20 cellular contexts compared by ENCODE assay signal in genomic region chr22:21802673-21803072, GRCh38.
DNase-seq lines count a peak whose midpoint lies in the region; ATAC-seq, FAIRE-seq and TF ChIP-seq lines count a peak whose summit lies in the region.
"Had no signal": no experiment of that assay in that cellular context is flagged by ENCODE, and none has a peak within 500 bp of the region (broad histone marks: within the 10 kb centered on the region; RNA-seq: fewer than 3 reads in every experiment).

No MANE protein-coding gene starts in this region.

- H3K4me1 Mint-ChIP-seq in CD14-positive monocyte (no peaks in the 10 kb centered on the region), nephron progenitor cell (no peaks in the 10 kb centered on the region), H9 (no peaks in the 10 kb centered on the region)
- H3K4me1 Mint-ChIP-seq in dendritic cell treated with granulocyte-macrophage colony-stimulating factor and Interleukin-4, amounts not matched to agents 40 ng/mL and 50 ng/mL, for 4 days (ENCODE audit: low read depth) = peaks cover 30% of the 10 kb centered on the region

- TF ChIP-seq CTCF in CD14-positive monocyte (IDR thresholded peaks at IDR 0.05) (no peak), K562 (IDR thresholded peaks at IDR 0.05 in 2 of 3, conservative IDR thresholded peaks at IDR 0.05 in 1 of 3; ENCODE audit: insufficient read depth in 2 of 3, low read depth in 1 of 3, low read length in 3 of 3) (no peak), nephron progenitor cell (IDR thresholded peaks at IDR 0.05) (no peak), H9 (conservative IDR thresholded peaks at IDR 0.05) (no peak)

- H3K27ac Mint-ChIP-seq in CD14-positive monocyte = peak overlapping the region in 4 of 7 donors; percentile 1 to 73 (median 42)
- H3K27ac Mint-ChIP-seq in dendritic cell treated with granulocyte-macrophage colony-stimulating factor and Interleukin-4, amounts not matched to agents 40 ng/mL and 50 ng/mL, for 4 days = peak overlapping the region; percentile 20
- peak overlapping the region; percentile 14 for H3K27ac Mint-ChIP-seq in nephron progenitor cell
- no peak overlapping the region for H3K27ac Mint-ChIP-seq in H9
- H3K27ac Mint-ChIP-seq: CD4-positive, alpha-beta T cell had no signal

- H4K5ac ChIP-seq in H9 (ENCODE audit: insufficient read length, low read depth, low read length) = no peak overlapping the region

- H3K36me3 Mint-ChIP-seq in CD14-positive monocyte (peaks cover 87 to 90% of the 10 kb centered on the region in 2 donors), nephron progenitor cell (ENCODE audit: low read depth) (peaks cover 93% of the 10 kb centered on the region), H9 (ENCODE audit: insufficient read depth in 1 of 3, low read depth in 3 of 3) (peaks cover 45 to 93% (median 89%) of the 10 kb centered on the region in 3 experiments)
- H3K36me3 Mint-ChIP-seq in dendritic cell treated with granulocyte-macrophage colony-stimulating factor and Interleukin-4, amounts not matched to agents 40 ng/mL and 50 ng/mL, for 4 days (ENCODE audit: low read depth) = peaks cover 95% of the 10 kb centered on the region

- no peak overlapping the region for H2BK20ac ChIP-seq in H9 (ENCODE audit: low read depth, low read length, poor library complexity, severe bottlenecking)

- no peak overlapping the region for H2BK120ac ChIP-seq in H9 (ENCODE audit: low read depth, low read length, poor library complexity, severe bottlenecking)

- in situ Hi-C loops in K562 (cut with MboI) = no loop called here

- TF ChIP-seq EP300 in K562 (IDR thresholded peaks at IDR 0.05; ENCODE audit: low read length) = no peak

- no peak overlapping the region for H3K9ac ChIP-seq in K562 (ENCODE audit: insufficient read depth in 1 of 2, low read depth in 2 of 2, low read length in 2 of 2)
- no peak overlapping the region for H3K9ac ChIP-seq in H9 (ENCODE audit: extremely low read depth, insufficient read length, low read length)

- no peaks in the 10 kb centered on the region for H3K23me2 ChIP-seq in H9 (ENCODE audit: insufficient read length, low read depth, low read length, poor library complexity, severe bottlenecking)

- H3K4me2 ChIP-seq in K562 (ENCODE audit: insufficient read depth, low read length) (no peak overlapping the region), H9 (ENCODE audit: insufficient read depth, insufficient read length, low read length) (no peak overlapping the region)

- no peaks in the 10 kb centered on the region for H3K9me1 ChIP-seq in K562 (ENCODE audit: control insufficient read depth, insufficient read depth, low read length)

- H3K27me3 Mint-ChIP-seq in CD14-positive monocyte (ENCODE audit: low read depth in 3 of 3) = no peaks in the 10 kb centered on the region
- H3K27me3 Mint-ChIP-seq in dendritic cell treated with granulocyte-macrophage colony-stimulating factor and Interleukin-4, amounts not matched to agents 40 ng/mL and 50 ng/mL, for 4 days = no peaks in the 10 kb centered on the region
- H3K27me3 Mint-ChIP-seq in nephron progenitor cell (ENCODE audit: low read depth, poor library complexity) = no peaks in the 10 kb centered on the region
- H3K27me3 Mint-ChIP-seq in H9 (ENCODE audit: low read depth) = no peaks in the 10 kb centered on the region
- H3K27me3 Mint-ChIP-seq: CD4-positive, alpha-beta T cell had no signal

- H3K9me3 Mint-ChIP-seq in CD14-positive monocyte (no peaks in the 10 kb centered on the region), nephron progenitor cell (no peaks in the 10 kb centered on the region), H9 (no peaks in the 10 kb centered on the region)
- H3K9me3 Mint-ChIP-seq in dendritic cell treated with granulocyte-macrophage colony-stimulating factor and Interleukin-4, amounts not matched to agents 40 ng/mL and 50 ng/mL, for 4 days = no peaks in the 10 kb centered on the region
- H3K9me3 Mint-ChIP-seq: CD4-positive, alpha-beta T cell had no signal

- DNase-seq in CD14-positive monocyte (ENCODE audit: low spot score) = no peak
- no peak for DNase-seq in K562 (ENCODE audit: extremely low read depth in 1 of 4, low spot score in 3 of 4)
- no peak for DNase-seq in nephron progenitor cell
- DNase-seq in HuH-7.5 (ENCODE audit: low spot score) = no peak
- no peak for DNase-seq in epidermal melanocyte (ENCODE audit: insufficient read length, low spot score)
- no peak for DNase-seq in H9
- DNase-seq: ACHN; BE2C; C1 segment of cervical spinal cord; Caco-2; CD4-positive, alpha-beta T cell had no signal

- H2BK5ac ChIP-seq in H9 (ENCODE audit: insufficient read length, low read length) = no peak overlapping the region

- no peak overlapping the region for H2BK12ac ChIP-seq in H9 (ENCODE audit: insufficient read length, low read depth, low read length)

- no peak overlapping the region for H3K23ac ChIP-seq in H9 (ENCODE audit: insufficient read length, low read depth, low read length)

- H3K9me3 ChIP-seq in K562 (replicated peaks; ENCODE audit: control insufficient read depth, insufficient read depth, low read depth, low read length) = no peaks in the 10 kb centered on the region
- H3K9me3 ChIP-seq in H9 (ENCODE audit: control insufficient read depth, low read depth, low read length) = no peaks in the 10 kb centered on the region
- H3K9me3 ChIP-seq: BE2C, Caco-2, HAP-1 had no signal

- H3K4me1 ChIP-seq in K562 (replicated peaks in 1 of 2; ENCODE audit: control insufficient read depth in 2 of 2, insufficient read depth in 2 of 2, low read length in 2 of 2) (no peaks in the 10 kb centered on the region), H9 (ENCODE audit: insufficient read depth, low read length) (no peaks in the 10 kb centered on the region)
- H3K4me1 ChIP-seq: Caco-2 had no signal

- POLR2A ChIA-PET in K562 (lab: Yijun Ruan, JAX) = interaction anchor here (1.2 to 2.6 kb wide), 6 partner anchors 11 to 67 kb away, joined by 3 to 19 read pairs (median 4); partner anchors contain the start of gene YPEL1

- H3K4me3 ChIP-seq in K562 = no peak overlapping the region
- H3K4me3 ChIP-seq: HAP-1 had no signal

- no peak for TF ChIP-seq RAD21 in K562 (CRISPR knock-in tag; conservative IDR thresholded peaks at IDR 0.05 in 1 of 2, IDR thresholded peaks at IDR 0.05 in 1 of 2)

- no peak for FAIRE-seq in K562 (lab: Jason Lieb, UNC)
- FAIRE-seq: A204.1, D721Med, G401.6, GM12891, GM19239, H1 had no signal

- no peak overlapping the region for H3T11ph ChIP-seq in H9 (ENCODE audit: low read length)

- 98% methylated on average over 1 of the region's 1 CpG for WGBS in K562 (ENCODE audit: insufficient coverage, low coverage, missing lambda C conversion rate)
- no CpG with 5 or more reads among the region's 1 CpG for WGBS in H9 (ENCODE audit: extremely low coverage, insufficient read length, low lambda C conversion rate)

- no peak overlapping the region for H3K56ac ChIP-seq in H9 (ENCODE audit: insufficient read length, low read depth, low read length)

- H4K20me1 ChIP-seq in K562 (replicated peaks; ENCODE audit: control insufficient read depth, insufficient read depth, low read length) (0 out of 2 replicates have a peak, but pooled peaks cover 7% of the 10 kb centered on the region), H9 (ENCODE audit: control insufficient read depth, insufficient read depth, insufficient read length) (no peaks in the 10 kb centered on the region)

- BruUV-seq in K562 (replicated peaks; lab: Mats Ljungman, UMichigan) = no TSS peak

- no peak overlapping the region for H3K14ac ChIP-seq in H9 (ENCODE audit: insufficient read depth, low read length)

- no peak for TF ChIP-seq POLR2A in K562 (conservative IDR thresholded peaks at IDR 0.05)

- H3K4me3 Mint-ChIP-seq in CD14-positive monocyte (no peak overlapping the region), nephron progenitor cell (no peak overlapping the region), H9 (no peak overlapping the region)
- H3K4me3 Mint-ChIP-seq in dendritic cell treated with granulocyte-macrophage colony-stimulating factor and Interleukin-4, amounts not matched to agents 40 ng/mL and 50 ng/mL, for 4 days = no peak overlapping the region
- H3K4me3 Mint-ChIP-seq: CD4-positive, alpha-beta T cell had no signal

- no peak overlapping the region for H3K18ac ChIP-seq in H9 (ENCODE audit: insufficient read length, low read depth, low read length)

- H3K27me3 ChIP-seq in K562 (ENCODE audit: control insufficient read depth in 2 of 2, insufficient read depth in 2 of 2, low read length in 2 of 2) (no peaks in the 10 kb centered on the region), H9 (ENCODE audit: insufficient read depth, low read length) (no peaks in the 10 kb centered on the region)
- H3K27me3 ChIP-seq: BE2C had no signal

- H2AFZ ChIP-seq in K562 (ENCODE audit: low read depth, low read length) (no peak overlapping the region), H9 (ENCODE audit: low read length) (no peak overlapping the region)

- H4K91ac ChIP-seq in H9 (ENCODE audit: insufficient read length, low read depth, low read length) = no peak overlapping the region

- ATAC-seq in K562 (no peak), HG03571 (IDR thresholded peaks at IDR 0.05; ENCODE audit: unreplicated experiment) (no peak)

- no peaks in the 10 kb centered on the region for H3K79me1 ChIP-seq in H9 (ENCODE audit: insufficient read depth, low read depth, low read length, poor library complexity, severe bottlenecking)

- intact Hi-C loops in CD14-positive monocyte (cut with micrococcal nuclease) = loop anchor here in 1 of 2 donors (10.0 kb wide), 1 partner anchor 132 kb away; no protein-coding TSS in a partner anchor
- intact Hi-C loops in K562 (cut with micrococcal nuclease) = no loop called here
- intact Hi-C loops in dendritic cell treated with granulocyte-macrophage colony-stimulating factor and Interleukin-4, amounts not matched to agents 40 ng/mL and 50 ng/mL, for 4 days (cut with micrococcal nuclease) = no loop called here

- peaks cover 96% of the 10 kb centered on the region for H3K36me3 ChIP-seq in K562 (ENCODE audit: control insufficient read depth, insufficient read depth, low read length)

- H3K27ac ChIP-seq in K562 (ENCODE audit: extremely low read depth, low read depth, low read length) (no peak overlapping the region), H9 (ENCODE audit: insufficient read length, low read depth, low read length) (no peak overlapping the region)

- no peak overlapping the region for H2AK5ac ChIP-seq in H9 (ENCODE audit: insufficient read length, low read length)

- CTCF ChIA-PET in K562 (lab: Yijun Ruan, JAX; ENCODE audit: low intra/inter-chr PET ratio) = no interaction called here

- no peak overlapping the region for H4K8ac ChIP-seq in H9 (replicated peaks; ENCODE audit: insufficient read length, low read depth, low read length)

- H3K4ac ChIP-seq in H9 (ENCODE audit: low read depth, low read length) = no peak overlapping the region

- no peak overlapping the region for H2BK15ac ChIP-seq in H9 (ENCODE audit: low read depth, low read length)

- H3K79me2 ChIP-seq in K562 (ENCODE audit: control insufficient read depth, insufficient read depth, low read length) (peaks cover 16% of the 10 kb centered on the region), H9 (ENCODE audit: insufficient read depth, low read length) (no peaks in the 10 kb centered on the region)

TF ChIP-seq in K562, 482 proteins besides CTCF, POLR2A, EP300 and RAD21 (continues in another document):
- TF ChIP-seq PML (IDR thresholded peaks at IDR 0.05; ENCODE audit: low read length) (no peak), GTF2F1 (IDR thresholded peaks at IDR 0.05; ENCODE audit: low read depth, low read length) (no peak)

Comparison
In these comparisons a context has a peak if more than half of its experiments do, and no peak if none do; other contexts are left out.
1. H3K27ac Mint-ChIP-seq: peak in CD14-positive monocyte (4 of 7), dendritic cell treated with granulocyte-macrophage colony-stimulating factor and Interleukin-4, amounts not matched to agents 40 ng/mL and 50 ng/mL, for 4 days (single experiment) and nephron progenitor cell (single experiment); none in H9 (0 of 3).